ENCODE assay signal across 20 cellular contexts in the genomic region with DNA sequence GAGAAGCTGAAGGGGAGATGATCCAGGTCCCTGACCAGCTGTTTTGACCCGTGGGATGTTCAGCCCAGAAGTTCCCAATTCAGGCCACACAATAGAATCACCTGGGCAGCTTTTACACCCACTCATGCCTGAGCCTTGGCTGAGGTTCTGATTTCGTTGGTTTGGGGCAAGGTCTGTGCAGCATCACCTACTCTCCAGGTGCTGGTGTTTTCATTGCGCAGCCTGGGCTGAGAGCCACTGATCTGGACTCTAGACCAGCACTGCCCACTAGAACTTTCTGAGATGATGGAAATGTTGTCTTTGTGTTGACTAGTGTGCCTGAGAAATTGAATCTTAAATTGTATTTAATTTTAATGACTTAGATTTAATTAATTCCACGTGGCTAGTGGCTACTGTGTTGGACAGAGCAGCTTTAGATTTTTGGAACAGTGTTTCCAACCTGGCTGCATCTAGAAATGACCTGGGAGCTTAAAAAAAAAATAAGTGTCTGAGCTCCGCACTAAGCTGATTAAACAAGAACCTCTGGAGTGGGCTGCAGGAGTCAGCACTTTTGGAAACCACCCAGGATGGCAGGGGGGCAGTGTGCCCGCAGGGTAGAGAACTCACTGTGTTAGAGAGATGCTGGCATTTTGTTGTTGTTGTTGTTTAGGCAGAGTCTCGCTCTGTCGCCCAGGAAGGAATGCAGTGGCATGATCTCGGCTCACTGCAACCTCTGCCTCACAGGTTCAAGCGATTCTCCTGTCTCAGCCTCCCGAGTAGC. TPM values are rescaled to one million over a fixed set of nuclear protein-coding genes. Genes with fewer than 3 reads are reported as not detected.
DNase-seq lines count a peak whose midpoint lies in the region; ATAC-seq, FAIRE-seq and TF ChIP-seq lines count a peak whose summit lies in the region.
"Had no signal": no experiment of that assay in that cellular context is flagged by ENCODE, and none has a peak within 500 bp of the region (broad histone marks: within the 10 kb centered on the region; RNA-seq: fewer than 3 reads in every experiment).

No MANE protein-coding gene starts in this region.

- H3K18ac ChIP-seq in trophoblast cell (ENCODE audit: low read length), result no peak overlapping the region

- H3K4me1 ChIP-seq in trophoblast cell (ENCODE audit: control insufficient read depth in 1 of 2, insufficient read depth in 2 of 2, low read length in 2 of 2) (peaks cover 12 to 14% of the 10 kb centered on the region in 2 experiments), thyroid gland (peaks cover 10 to 11% of the 10 kb centered on the region in 2 donors), osteoblast (ENCODE audit: insufficient read depth, low read length) (no peaks in the 10 kb centered on the region)

- H3K9me3 ChIP-seq in trophoblast cell (ENCODE audit: insufficient read depth, low read depth, low read length) (peaks cover 2% of the 10 kb centered on the region), thyroid gland (no peaks in the 10 kb centered on the region), osteoblast (ENCODE audit: low read depth, low read length) (no peaks in the 10 kb centered on the region)

- H3K27ac ChIP-seq in trophoblast cell (ENCODE audit: low read depth, low read length), result no peak overlapping the region
- no peak overlapping the region for H3K27ac ChIP-seq in thyroid gland
- no peak overlapping the region for H3K27ac ChIP-seq in osteoblast (ENCODE audit: low read depth, low read length)
- H3K27ac ChIP-seq: BLaER1, HL-60 had no signal

- H2AK5ac ChIP-seq in trophoblast cell (ENCODE audit: low read length), result no peak overlapping the region

- intact Hi-C loops in thyroid gland (cut with DNase I), result no loop called here

- H2BK5ac ChIP-seq in trophoblast cell (ENCODE audit: low read depth, low read length, poor library complexity), result no peak overlapping the region

- DNase-seq in HTR-8/SVneo (ENCODE audit: insufficient read length, low spot score) (no peak), mesenteric fat pad (ENCODE audit: low spot score) (peak; percentile 43), trophoblast cell (no peak), thyroid gland (peak; percentile 71 to 77), nephron progenitor cell (no peak), osteoblast (ENCODE audit: insufficient read length, low spot score, missing footprints) (no peak)
- DNase-seq: 8988T; CD4-positive, alpha-beta memory T cell; DMS153; DMS79; GDM1; HCEC 1CT had no signal

- H2AFZ ChIP-seq in trophoblast cell (ENCODE audit: insufficient read depth, low read length, poor library complexity) (no peak overlapping the region), osteoblast (ENCODE audit: low read length) (no peak overlapping the region)
- H2AFZ ChIP-seq: GM23338 had no signal

- no peak for TF ChIP-seq CTCF in thyroid gland (IDR thresholded peaks at IDR 0.05)
- TF ChIP-seq CTCF in nephron progenitor cell (IDR thresholded peaks at IDR 0.05), result no peak
- TF ChIP-seq CTCF in osteoblast (IDR thresholded peaks at IDR 0.05; ENCODE audit: extremely low read depth, low read depth, low read length), result no peak

- H4K12ac ChIP-seq in trophoblast cell (ENCODE audit: low read depth, low read length), result peak overlapping the region; percentile 10

- H3K9ac ChIP-seq in trophoblast cell (ENCODE audit: low read length), result no peak overlapping the region
- H3K9ac ChIP-seq: BLaER1 had no signal

- H3K14ac ChIP-seq in trophoblast cell (ENCODE audit: low read length), result peak overlapping the region; percentile 14

- peaks cover 10% of the 10 kb centered on the region for H3K27me3 Mint-ChIP-seq in nephron progenitor cell (ENCODE audit: low read depth, poor library complexity)

- no peak overlapping the region for H3K4ac ChIP-seq in trophoblast cell (ENCODE audit: low read depth, low read length)

- H3K36me3 ChIP-seq in trophoblast cell (ENCODE audit: control insufficient read depth in 1 of 2, insufficient read depth in 2 of 2, low read length in 2 of 2) (peaks cover 6 to 12% of the 10 kb centered on the region in 2 experiments), thyroid gland (no peaks in the 10 kb centered on the region), osteoblast (ENCODE audit: insufficient read depth, low read length) (no peaks in the 10 kb centered on the region)
- H3K36me3 ChIP-seq: BLaER1 had no signal

- H3K27me3 ChIP-seq in trophoblast cell (ENCODE audit: insufficient read depth, low read length) (no peaks in the 10 kb centered on the region), thyroid gland (no peaks in the 10 kb centered on the region), osteoblast (ENCODE audit: insufficient read depth, low read length) (peaks cover 8% of the 10 kb centered on the region)
- H3K27me3 ChIP-seq: BLaER1 had no signal

- H3K4me1 Mint-ChIP-seq in nephron progenitor cell, result peaks cover 37% of the 10 kb centered on the region
- H3K4me1 Mint-ChIP-seq: CD4-positive, alpha-beta memory T cell had no signal

- H3K36me3 Mint-ChIP-seq in nephron progenitor cell (ENCODE audit: low read depth), result no peaks in the 10 kb centered on the region
- H3K36me3 Mint-ChIP-seq: CD4-positive, alpha-beta memory T cell had no signal

- H3K4me2 ChIP-seq in trophoblast cell (ENCODE audit: low read length), result no peak overlapping the region
- no peak overlapping the region for H3K4me2 ChIP-seq in osteoblast (ENCODE audit: insufficient read depth, low read length)
- H3K4me2 ChIP-seq: BLaER1, GM23338 had no signal

- no peak overlapping the region for H3K27ac Mint-ChIP-seq in nephron progenitor cell
- H3K27ac Mint-ChIP-seq: GM23338 had no signal

- H3K23ac ChIP-seq in trophoblast cell (ENCODE audit: low read length), result no peak overlapping the region

- no peak overlapping the region for H3K4me3 Mint-ChIP-seq in nephron progenitor cell
- H3K4me3 Mint-ChIP-seq: CD14-positive monocyte; CD4-positive, alpha-beta memory T cell; GM23338 had no signal

- H4K91ac ChIP-seq in trophoblast cell (ENCODE audit: low read depth, low read length), result no peak overlapping the region

- no peaks in the 10 kb centered on the region for H3K79me1 ChIP-seq in trophoblast cell (ENCODE audit: low read length)

- H3K79me2 ChIP-seq in trophoblast cell (ENCODE audit: control insufficient read depth, insufficient read depth, low read length, poor library complexity) (no peaks in the 10 kb centered on the region), osteoblast (ENCODE audit: insufficient read depth, low read length) (no peaks in the 10 kb centered on the region)

- no peak overlapping the region for H4K8ac ChIP-seq in trophoblast cell (ENCODE audit: low read depth, low read length)

- H3K9me3 Mint-ChIP-seq in nephron progenitor cell, result no peaks in the 10 kb centered on the region
- H3K9me3 Mint-ChIP-seq: CD4-positive, alpha-beta memory T cell; GM23338 had no signal

- no peak overlapping the region for H2BK120ac ChIP-seq in trophoblast cell (ENCODE audit: insufficient read depth, low read length, poor library complexity)

- H3K4me3 ChIP-seq in trophoblast cell (ENCODE audit: low read depth, low read length), result no peak overlapping the region
- no peak overlapping the region for H3K4me3 ChIP-seq in thyroid gland (replicated peaks in 1 of 3)
- H3K4me3 ChIP-seq in osteoblast (ENCODE audit: insufficient read depth, low read length), result no peak overlapping the region
- H3K4me3 ChIP-seq: BLaER1, GM23338 had no signal

- H4K20me1 ChIP-seq in osteoblast (ENCODE audit: insufficient read depth, low read length), result no peaks in the 10 kb centered on the region
- H4K20me1 ChIP-seq: BLaER1 had no signal

- FAIRE-seq in HTR-8/SVneo (lab: Jason Lieb, UNC), result peak; percentile 23
- FAIRE-seq: GM12892, GM18507, H54 had no signal

- no peak overlapping the region for H2BK12ac ChIP-seq in trophoblast cell (ENCODE audit: low read length)

- no peak for ATAC-seq in activated CD4-positive, CD25-positive, alpha-beta regulatory T cell treated with anti-CD3 and anti-CD28 coated beads, Interleukin-2, amount 50 U/mL, for 24 hours
- ATAC-seq: GM23338 had no signal

- TF ChIP-seq POLR2A in thyroid gland (IDR thresholded peaks at IDR 0.05), result no peak

- WGBS in trophoblast cell (ENCODE audit: extremely low coverage, insufficient coverage, insufficient read length), result no CpG with 5 or more reads among the region's 11 CpGs
- 24 to 37% methylated on average over 8 to 11 of the region's 11 CpGs for WGBS in thyroid gland, 2 donors

RNA-seq across cellular contexts. Expression of a gene that starts 33.7 kb away (rescaled TPM):
- total RNA-seq in mesenteric fat pad (54.1 TPM), thyroid gland (10 to 100 TPM; 10.3 to 14.9 (median 14.4) TPM), osteoblast (2.7 and 4.3 TPM in 2 replicates)
- polyA plus RNA-seq in trophoblast cell (2013), result 39.9 and 45.3 TPM in 2 replicates
- polyA plus RNA-seq: CD4-positive, alpha-beta memory T cell had no signal

Comparison
In these comparisons a context has a peak if more than half of its experiments do, and no peak if none do; other contexts are left out.
1. DNase-seq: peak in mesenteric fat pad (single experiment) and thyroid gland (2 of 2); none in HTR-8/SVneo (single experiment), trophoblast cell (0 of 2), nephron progenitor cell (single experiment) and osteoblast (single experiment).